Comparison of ENCODE assay signal across 1 cellular context in genomic region chr3:51680196-51680595, GRCh38.
TF ChIP-seq lines count a peak whose summit lies in the region.

No MANE protein-coding gene starts in this region.

TF ChIP-seq in SK-N-SH treated with all-trans-retinoic acid at 6 μM for 48 hours, 23 proteins besides CTCF, POLR2A, EP300 and RAD21 (continued from another document):
- TF ChIP-seq TSHZ2 (CRISPR knock-in tag; IDR thresholded peaks at IDR 0.05), result no peak
- TF ChIP-seq ZNF8 (CRISPR knock-in tag; IDR thresholded peaks at IDR 0.05), result no peak
- no peak for TF ChIP-seq TOX (CRISPR knock-in tag; IDR thresholded peaks at IDR 0.05; ENCODE audit: borderline replicate concordance)
- TF ChIP-seq ZC3H10 (CRISPR knock-in tag; IDR thresholded peaks at IDR 0.05), result no peak
- no peak for TF ChIP-seq GLIS3 (CRISPR knock-in tag; IDR thresholded peaks at IDR 0.05)
